1 cellular context compared by ENCODE assay signal in the genomic region with DNA sequence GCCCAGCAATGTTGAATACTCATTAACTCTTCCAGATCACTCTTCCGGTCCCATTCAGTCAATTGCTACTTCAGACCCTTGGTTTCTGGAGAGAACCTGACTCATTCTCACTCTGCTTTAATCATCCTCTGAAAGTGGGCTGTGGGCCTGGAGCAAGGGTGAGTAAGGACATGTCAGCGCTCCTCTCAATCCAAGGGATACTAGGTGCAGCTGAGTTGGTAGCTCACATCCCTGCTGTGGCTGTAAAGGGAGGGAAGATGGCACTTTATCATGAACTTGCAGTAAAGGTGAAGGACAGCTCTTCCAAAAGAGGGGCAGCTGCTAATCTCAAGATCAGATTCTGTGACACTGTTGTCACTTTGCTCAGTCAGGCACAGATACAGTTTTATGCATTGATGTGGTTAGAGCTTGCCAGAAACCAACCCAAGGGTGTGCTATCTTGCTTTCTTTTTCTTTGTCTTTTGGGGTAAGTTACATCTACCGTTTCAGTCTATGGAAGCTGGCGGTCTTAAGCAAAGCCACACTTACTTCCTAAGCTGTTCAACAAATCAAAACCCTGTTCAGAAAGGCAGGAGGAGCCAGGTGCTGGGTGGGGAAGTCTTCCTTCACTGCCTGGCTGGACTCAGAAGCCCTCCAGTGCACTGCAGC.
TF ChIP-seq lines count a peak whose summit lies in the region.

No MANE protein-coding gene starts in this region.

TF ChIP-seq in GM12878, 131 proteins besides CTCF, POLR2A, EP300 and RAD21 (continued from another document):
- TF ChIP-seq, protein P1, sequence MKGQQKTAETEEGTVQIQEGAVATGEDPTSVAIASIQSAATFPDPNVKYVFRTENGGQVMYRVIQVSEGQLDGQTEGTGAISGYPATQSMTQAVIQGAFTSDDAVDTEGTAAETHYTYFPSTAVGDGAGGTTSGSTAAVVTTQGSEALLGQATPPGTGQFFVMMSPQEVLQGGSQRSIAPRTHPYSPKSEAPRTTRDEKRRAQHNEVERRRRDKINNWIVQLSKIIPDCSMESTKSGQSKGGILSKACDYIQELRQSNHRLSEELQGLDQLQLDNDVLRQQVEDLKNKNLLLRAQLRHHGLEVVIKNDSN (IDR thresholded peaks at IDR 0.05; ENCODE audit: borderline replicate concordance, extremely low read length, insufficient read depth, low read depth, low read length), result no peak
- TF ChIP-seq BRCA1 (IDR thresholded peaks at IDR 0.05; ENCODE audit: low read depth, low read length), result no peak
